In genomic region chr9:98465799-98466198, GRCh38 we compare ENCODE assay signal across 22 cellular contexts.
"Had no signal": no experiment of that assay in that cellular context is flagged by ENCODE, and none has a peak within 500 bp of the region (broad histone marks: within the 10 kb centered on the region; RNA-seq: fewer than 3 reads in every experiment).

No MANE protein-coding gene starts in this region.

- H3K27ac Mint-ChIP-seq: activated CD4-positive, alpha-beta memory T cell treated with anti-CD3 and anti-CD28 coated beads, Interleukin-2, amount 10 ng/mL, durations not matched to agents 7 days and 5 days; activated naive CD4-positive, alpha-beta T cell treated with anti-CD3 and anti-CD28 coated beads for 36 hours; activated naive CD8-positive, alpha-beta T cell; activated T-helper 17 cell treated with anti-CD3 and anti-CD28 coated beads, Interleukin-2, amount 50 U/mL, for 72 hours; T-helper 17 cell had no signal

- H3K27me3 ChIP-seq: brain microvascular endothelial cell, cardiac muscle cell had no signal

- H3K4me3 Mint-ChIP-seq: activated CD4-positive, alpha-beta memory T cell treated with anti-CD3 and anti-CD28 coated beads, Interleukin-2, amount 10 ng/mL, durations not matched to agents 7 days and 5 days; activated naive CD4-positive, alpha-beta T cell treated with anti-CD3 and anti-CD28 coated beads for 36 hours; activated naive CD8-positive, alpha-beta T cell; activated T-helper 17 cell treated with anti-CD3 and anti-CD28 coated beads, Interleukin-2, amount 50 U/mL, for 72 hours; T-helper 17 cell had no signal

- DNase-seq: activated CD4-positive, alpha-beta memory T cell treated with anti-CD3 and anti-CD28 coated beads, Interleukin-2, amount 10 ng/mL, durations not matched to agents 7 days and 5 days; activated CD4-positive, alpha-beta T cell treated with anti-CD3 and anti-CD28 coated beads, Interleukin-2, amount 50 U/mL, for 1 hour; activated CD4-positive, CD25-positive, alpha-beta regulatory T cell; activated gamma-delta T cell; activated naive CD4-positive, alpha-beta T cell treated with anti-CD3 and anti-CD28 coated beads for 36 hours; activated T-cell treated with anti-CD3 and anti-CD28 coated beads for 4 hours; activated T-cell treated with anti-CD3 and anti-CD28 coated beads, Interleukin-2, amount 50 U/mL, for 48 hours; amygdala; brain microvascular endothelial cell; KG1; NCI-H1048; NCI-H146; NCI-H1930; NCI-H345; NCI-H510A treated with DMSO at 0.1 percent for 48 hours; NCI-H748 treated with DMSO at 0.1 percent for 48 hours; SIG-M5; T-helper 17 cell; T-helper 9 cell had no signal

- H3K27ac ChIP-seq: brain microvascular endothelial cell, cardiac muscle cell had no signal

- H3K4me1 Mint-ChIP-seq: activated CD4-positive, alpha-beta memory T cell treated with anti-CD3 and anti-CD28 coated beads, Interleukin-2, amount 10 ng/mL, durations not matched to agents 7 days and 5 days; activated T-helper 17 cell treated with anti-CD3 and anti-CD28 coated beads, Interleukin-2, amount 50 U/mL, for 72 hours; T-helper 17 cell had no signal

- H3K4me3 ChIP-seq: cardiac muscle cell had no signal

- H3K36me3 ChIP-seq: brain microvascular endothelial cell, cardiac muscle cell had no signal

- ATAC-seq: activated T-helper 17 cell treated with anti-CD3 and anti-CD28 coated beads, Interleukin-2, amount 50 U/mL, for 72 hours; T-helper 17 cell had no signal
